Comparison of ENCODE assay signal across 12 cellular contexts in the genomic region with DNA sequence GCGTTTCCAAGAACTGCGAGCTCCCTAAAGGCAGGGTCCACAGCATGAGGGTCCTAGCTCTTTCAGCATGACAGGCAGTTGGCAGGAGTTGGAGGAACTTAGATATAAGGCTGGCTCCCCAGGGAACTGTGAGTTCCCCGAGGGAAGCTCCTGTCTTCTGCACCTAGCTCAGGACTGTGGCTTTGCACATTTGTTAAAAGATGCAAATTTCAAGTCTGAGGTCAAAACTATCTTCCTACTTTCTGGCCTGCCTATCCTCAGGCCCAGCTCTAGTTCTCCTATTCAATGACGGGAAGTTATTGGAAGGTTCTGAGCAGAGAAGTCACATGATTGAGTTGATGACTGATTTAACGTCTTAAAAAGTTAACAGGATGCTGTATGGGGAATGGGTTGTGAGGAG. TPM values are rescaled to one million over a fixed set of nuclear protein-coding genes. Genes with fewer than 3 reads are reported as not detected.
DNase-seq lines count a peak whose midpoint lies in the region; ATAC-seq, FAIRE-seq and TF ChIP-seq lines count a peak whose summit lies in the region.
"Had no signal": no experiment of that assay in that cellular context is flagged by ENCODE, and none has a peak within 500 bp of the region (broad histone marks: within the 10 kb centered on the region; RNA-seq: fewer than 3 reads in every experiment).

No MANE protein-coding gene starts in this region.

- 77 to 89% (median 83%) methylated on average over 5 of the region's 5 CpGs for WGBS in psoas muscle, 3 donors

- H3K27ac ChIP-seq in psoas muscle (peak overlapping the region; percentile 96), vagina (no peak overlapping the region)
- H3K27ac ChIP-seq: RWPE1 had no signal

- ATAC-seq in HG02623 (IDR thresholded peaks at IDR 0.05; ENCODE audit: unreplicated experiment): peak; percentile 62
- ATAC-seq in psoas muscle: no peak
- no peak for ATAC-seq in GM19023 (IDR thresholded peaks at IDR 0.05; ENCODE audit: unreplicated experiment)

- H3K4me3 ChIP-seq in psoas muscle: no peak overlapping the region
- H3K4me3 ChIP-seq in vagina: no peak overlapping the region

- H3K4me1 ChIP-seq in psoas muscle (peaks cover 54% of the 10 kb centered on the region), vagina (peaks cover 14% of the 10 kb centered on the region)

- intact Hi-C loops in psoas muscle (cut with DNase I) (loop anchor here in 1 of 2 donors (5.0 kb wide), 1 partner anchor 38 kb away; a partner anchor contains a TSS), vagina (cut with DNase I) (no loop called here)

- H3K27me3 ChIP-seq in psoas muscle (ENCODE audit: insufficient read depth in 3 of 3, low read length in 2 of 3): no peaks in the 10 kb centered on the region
- no peaks in the 10 kb centered on the region for H3K27me3 ChIP-seq in vagina

- no peak for TF ChIP-seq POLR2A in vagina (IDR thresholded peaks at IDR 0.05)

- H3K36me3 ChIP-seq in psoas muscle (ENCODE audit: insufficient read depth in 1 of 2, low read depth in 1 of 2): peaks cover 0 to 12% of the 10 kb centered on the region in 2 donors
- no peaks in the 10 kb centered on the region for H3K36me3 ChIP-seq in vagina

- TF ChIP-seq CTCF in psoas muscle (IDR thresholded peaks at IDR 0.05) (no peak), vagina (IDR thresholded peaks at IDR 0.05) (no peak)

- FAIRE-seq in GM18507 (lab: Jason Lieb, UNC): peak; percentile 80

- H3K9me3 ChIP-seq in psoas muscle: no peaks in the 10 kb centered on the region
- no peaks in the 10 kb centered on the region for H3K9me3 ChIP-seq in vagina
- H3K9me3 ChIP-seq: Caco-2 had no signal

- DNase-seq in GM18507 (ENCODE audit: extremely low spot score, insufficient read length, low read depth): no peak
- DNase-seq in NOMO-1 (lab: John Stamatoyannopoulos, UW; ENCODE audit: unreplicated experiment in 2 of 2): peak; percentile 49 to 62
- DNase-seq in psoas muscle: no peak
- DNase-seq in vagina (ENCODE audit: extremely low spot score in 2 of 2): no peak
- DNase-seq in NCI-H2081 treated with DMSO at 0.1 percent for 48 hours (lab: John Stamatoyannopoulos, UW): no peak
- DNase-seq in nucleus accumbens (lab: John Stamatoyannopoulos, UW): no peak
- DNase-seq: Caco-2, NCI-H1092 treated with DMSO at 0.1 percent for 48 hours, nephron progenitor cell had no signal

RNA-seq across cellular contexts. Expression of a gene that starts 11.7 kb away (rescaled TPM):
- total RNA-seq in psoas muscle (100 to 1,000 TPM in 3 of 4 donors, 10 to 100 TPM in 1; 53.8 to 299 (median 169) TPM), vagina (1.2 TPM)
- 100 to 1,000 TPM in 2 of 3 donors, 1 to 10 TPM in 1; 8.9 to 587 (median 330) TPM for polyA plus RNA-seq in psoas muscle

RNA-seq across cellular contexts. Expression of a gene that starts 37.9 kb away (rescaled TPM):
- 10 to 100 TPM; 40.8 to 99.5 (median 66.1) TPM for total RNA-seq in psoas muscle
- 10 to 100 TPM; 11.8 to 90.6 (median 89.6) TPM for polyA plus RNA-seq in psoas muscle
- 51.3 TPM for total RNA-seq in vagina

Comparison
In these comparisons a context has a peak if more than half of its experiments do, and no peak if none do; other contexts are left out.
1. DNase-seq: peak in NOMO-1 (2 of 2); none in GM18507 (single experiment), psoas muscle (0 of 2), vagina (0 of 2), NCI-H2081 treated with DMSO at 0.1 percent for 48 hours (single experiment) and nucleus accumbens (0 of 56).
2. RNA of a gene that starts 11.7 kb away (total RNA-seq): 53.8 to 299 TPM in psoas muscle; 1.2 TPM in vagina (single experiment); every median in the first group is over 10 times any median in the second.